In the genomic region with DNA sequence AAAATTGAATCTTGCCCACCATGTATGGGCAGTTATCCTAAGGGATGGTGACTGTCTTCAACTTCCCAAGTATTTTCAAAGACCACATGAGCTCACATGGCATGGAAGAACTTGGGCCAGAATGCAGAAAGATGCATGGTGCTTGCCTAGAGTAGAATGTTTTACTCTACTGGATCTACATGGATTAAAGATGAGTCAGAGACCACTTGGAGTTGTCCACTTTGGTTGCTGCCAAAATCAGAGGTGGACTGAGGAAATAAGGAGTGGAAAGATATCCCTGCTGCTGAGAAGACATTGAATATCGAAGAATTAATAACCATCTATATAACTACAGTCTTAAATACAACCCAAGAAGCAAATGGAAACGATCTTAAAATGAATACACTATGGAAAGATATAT, we compare ENCODE assay signal across 21 cellular contexts.
DNase-seq lines count a peak whose midpoint lies in the region; TF ChIP-seq lines count a peak whose summit lies in the region.
"Had no signal": no experiment of that assay in that cellular context is flagged by ENCODE, and none has a peak within 500 bp of the region (broad histone marks: within the 10 kb centered on the region; RNA-seq: fewer than 3 reads in every experiment).

No MANE protein-coding gene starts in this region.

- H3K27ac ChIP-seq in mammary epithelial cell (ENCODE audit: insufficient read depth, low read depth, low read length) = no peak overlapping the region
- H3K27ac ChIP-seq in breast epithelium = no peak overlapping the region
- H3K27ac ChIP-seq: 22Rv1, A549, C4-2B, HL-60 had no signal

- no peaks in the 10 kb centered on the region for H4K20me1 ChIP-seq in mammary epithelial cell (ENCODE audit: insufficient read depth, low read length)

- H3K9ac ChIP-seq in mammary epithelial cell (ENCODE audit: insufficient read depth, low read length) = no peak overlapping the region

- CTCF ChIA-PET in mammary epithelial cell (lab: Charles Lee; ENCODE audit: low non-redundant PET) = no interaction called here

- H3K27ac Mint-ChIP-seq in CD14-positive monocyte = no peak overlapping the region
- H3K27ac Mint-ChIP-seq: CD4-positive, alpha-beta memory T cell; GM23338; HFFc6 had no signal

- H3K9me3 Mint-ChIP-seq in CD14-positive monocyte = peaks cover 0 to 8% (median 4%) of the 10 kb centered on the region in 7 donors
- H3K9me3 Mint-ChIP-seq: GM23338 had no signal

- peaks cover 13% of the 10 kb centered on the region for H3K4me1 Mint-ChIP-seq in CD14-positive monocyte
- H3K4me1 Mint-ChIP-seq: CD4-positive, alpha-beta memory T cell; GM23338 had no signal

- H3K27me3 Mint-ChIP-seq in CD14-positive monocyte (ENCODE audit: low read depth in 3 of 3) = peaks cover 0 to 1% (median 0%) of the 10 kb centered on the region in 3 donors
- H3K27me3 Mint-ChIP-seq: CD4-positive, alpha-beta memory T cell had no signal

- DNase-seq in mammary epithelial cell = peak; percentile 37
- no peak for DNase-seq in breast epithelium (ENCODE audit: low spot score in 2 of 2)
- DNase-seq in LHCN-M2 (ENCODE audit: low read depth) = peak; percentile 41
- peak; percentile 13 for DNase-seq in astrocyte of the spinal cord (ENCODE audit: low read depth, low spot score)
- DNase-seq in NCI-H187 (lab: John Stamatoyannopoulos, UW) = no peak
- no peak for DNase-seq in CD14-positive monocyte (ENCODE audit: low spot score)
- no peak for DNase-seq in NCI-H2171 treated with DMSO at 0.1 percent for 48 hours (lab: John Stamatoyannopoulos, UW)
- DNase-seq in activated CD4-positive, CD25-positive, alpha-beta regulatory T cell (lab: John Stamatoyannopoulos, UW) = no peak
- DNase-seq: AML-193; CD4-positive, alpha-beta memory T cell; DMS153; DMS79; GDM1; H7; HFFc6; IMR-90 had no signal

- no peak overlapping the region for H3K4me3 ChIP-seq in mammary epithelial cell (replicated peaks in 1 of 3; ENCODE audit: insufficient read depth in 1 of 3, low read depth in 2 of 3, low read length in 3 of 3)
- no peak overlapping the region for H3K4me3 ChIP-seq in breast epithelium
- H3K4me3 ChIP-seq in astrocyte of the spinal cord (ENCODE audit: low read depth, low read length) = no peak overlapping the region
- H3K4me3 ChIP-seq: A549, GM23338 had no signal

- dilution Hi-C loops in mammary epithelial cell (cut with HindIII; ENCODE audit: low sequenced_read_pairs) = no loop called here

- H3K27me3 ChIP-seq in mammary epithelial cell (ENCODE audit: insufficient read depth, low read length) (no peaks in the 10 kb centered on the region), breast epithelium (no peaks in the 10 kb centered on the region)

- in situ Hi-C loops in mammary epithelial cell (cut with MboI; ENCODE audit: low sequenced_read_pairs in 2 of 2) = no loop called here
- in situ Hi-C loops in astrocyte of the spinal cord (cut with HindIII; ENCODE audit: low sequenced_read_pairs) = no loop called here

- 6% methylated on average over 2 of the region's 2 CpGs for WGBS in mammary epithelial cell (ENCODE audit: low coverage, missing lambda C conversion rate)

- H3K36me3 Mint-ChIP-seq in CD14-positive monocyte = no peaks in the 10 kb centered on the region
- H3K36me3 Mint-ChIP-seq: CD4-positive, alpha-beta memory T cell had no signal

- no peak for TF ChIP-seq CTCF in mammary epithelial cell (conservative IDR thresholded peaks at IDR 0.05 in 1 of 2, IDR thresholded peaks at IDR 0.05 in 1 of 2; ENCODE audit: extremely low read depth in 1 of 2, insufficient read depth in 1 of 2, low read depth in 1 of 2, low read length in 2 of 2)
- no peak for TF ChIP-seq CTCF in breast epithelium (IDR thresholded peaks at IDR 0.05)
- no peak for TF ChIP-seq CTCF in astrocyte of the spinal cord (IDR thresholded peaks at IDR 0.05; ENCODE audit: low read depth, low read length)
- no peak for TF ChIP-seq CTCF in CD14-positive monocyte (IDR thresholded peaks at IDR 0.05)

- no peaks in the 10 kb centered on the region for H3K79me2 ChIP-seq in mammary epithelial cell (ENCODE audit: insufficient read depth, low read length)

- no peak for TF ChIP-seq POLR2A in breast epithelium (IDR thresholded peaks at IDR 0.05)

- no TSS peak for BruUV-seq in mammary epithelial cell (replicated peaks; lab: Mats Ljungman, UMichigan)

- H3K36me3 ChIP-seq in mammary epithelial cell (ENCODE audit: insufficient read depth, low read length) (no peaks in the 10 kb centered on the region), breast epithelium (no peaks in the 10 kb centered on the region)

- H2AFZ ChIP-seq in mammary epithelial cell (ENCODE audit: low read depth, low read length) = no peak overlapping the region
- H2AFZ ChIP-seq: GM23338 had no signal

- H3K4me1 ChIP-seq in mammary epithelial cell (ENCODE audit: insufficient read depth, low read length) = peaks cover 21% of the 10 kb centered on the region
- no peaks in the 10 kb centered on the region for H3K4me1 ChIP-seq in breast epithelium
- H3K4me1 ChIP-seq: A549 had no signal

- H3K4me3 Mint-ChIP-seq in CD14-positive monocyte = no peak overlapping the region
- H3K4me3 Mint-ChIP-seq: CD4-positive, alpha-beta memory T cell; GM23338; HFFc6 had no signal

- intact Hi-C loops in mammary epithelial cell (cut with micrococcal nuclease) = no loop called here
- intact Hi-C loops in breast epithelium (cut with DNase I; ENCODE audit: low total_unique reads) = no loop called here
- intact Hi-C loops in CD14-positive monocyte (cut with micrococcal nuclease) = no loop called here

- H3K9me3 ChIP-seq in mammary epithelial cell (replicated peaks; ENCODE audit: insufficient read depth, low read length) (peaks cover 3% of the 10 kb centered on the region), breast epithelium (peaks cover 0 to 9% of the 10 kb centered on the region in 2 donors)
- H3K9me3 ChIP-seq: A549 had no signal

- no peak overlapping the region for H3K4me2 ChIP-seq in mammary epithelial cell (ENCODE audit: insufficient read depth, low read depth, low read length)
- H3K4me2 ChIP-seq: A549, GM23338 had no signal

Comparison
In these comparisons a context has a peak if more than half of its experiments do, and no peak if none do; other contexts are left out.
1. DNase-seq: peak in mammary epithelial cell (single experiment), LHCN-M2 (single experiment) and astrocyte of the spinal cord (single experiment); none in breast epithelium (0 of 2), NCI-H187 (0 of 2), CD14-positive monocyte (single experiment), NCI-H2171 treated with DMSO at 0.1 percent for 48 hours (single experiment) and activated CD4-positive, CD25-positive, alpha-beta regulatory T cell (0 of 4).